ENCODE assay signal across 8 cellular contexts in genomic region chr13:52455677-52456041, GRCh38. TPM values are rescaled to one million over a fixed set of nuclear protein-coding genes. Genes with fewer than 3 reads are reported as not detected.
A peak's percentile ranks its signal among the peaks of the same experiment; 100 is the strongest.
DNase-seq lines count a peak whose midpoint lies in the region; ATAC-seq and TF ChIP-seq lines count a peak whose summit lies in the region.

No MANE protein-coding gene starts in this region.

- H4K8ac ChIP-seq in mesenchymal stem cell (ENCODE audit: low read length), result no peak overlapping the region

- peak overlapping the region; percentile 59 for H4K91ac ChIP-seq in mesenchymal stem cell (ENCODE audit: low read length)

- H3K4me2 ChIP-seq in mesenchymal stem cell (ENCODE audit: low read length, poor library complexity, severe bottlenecking), result peak overlapping the region; percentile 60

- H3K36me3 ChIP-seq in effector memory CD4-positive, alpha-beta T cell (ENCODE audit: control insufficient read depth, insufficient read depth, low read length), result no peaks in the 10 kb centered on the region
- H3K36me3 ChIP-seq in mesenchymal stem cell (ENCODE audit: control insufficient read depth in 1 of 2, insufficient read depth in 2 of 2, low read depth in 1 of 2, low read length in 2 of 2), result peaks cover 3 to 6% of the 10 kb centered on the region in 2 experiments

- no peak overlapping the region for H2BK12ac ChIP-seq in mesenchymal stem cell (ENCODE audit: low read length in 2 of 2)

- no peak overlapping the region for H2BK120ac ChIP-seq in mesenchymal stem cell (ENCODE audit: low read depth, low read length)

- peak overlapping the region in 1 of 2 experiments; percentile 71 for H3K4ac ChIP-seq in mesenchymal stem cell (ENCODE audit: low read depth in 1 of 2, low read length in 2 of 2)

- peak overlapping the region; percentile 87 to 88 for H3K18ac ChIP-seq in mesenchymal stem cell (ENCODE audit: low read depth in 1 of 2, low read length in 2 of 2)

- peak overlapping the region; percentile 85 for H3K27ac ChIP-seq in effector memory CD4-positive, alpha-beta T cell (ENCODE audit: insufficient read depth, low read length, poor library complexity, severe bottlenecking)
- peak overlapping the region; percentile 94 for H3K27ac ChIP-seq in mesenchymal stem cell (ENCODE audit: low read length, poor library complexity, severe bottlenecking)

- no peak overlapping the region for H2BK15ac ChIP-seq in mesenchymal stem cell (ENCODE audit: low read depth, poor library complexity, severe bottlenecking)

- ATAC-seq in GM19035 (IDR thresholded peaks at IDR 0.05; ENCODE audit: unreplicated experiment) (peak; percentile 36), HG03354 (IDR thresholded peaks at IDR 0.05; ENCODE audit: poor library complexity, severe bottlenecking, unreplicated experiment) (peak; percentile 40)

- under 1% methylated on average over 31 of the region's 37 CpGs for WGBS in mesenchymal stem cell

- H3K79me1 ChIP-seq in mesenchymal stem cell (replicated peaks; ENCODE audit: low read length, poor library complexity, severe bottlenecking), result peaks cover 5% of the 10 kb centered on the region

- DNase-seq in AG10803 (ENCODE audit: low read depth) (peak; percentile 41), NCI-H748 treated with DMSO at 0.1 percent for 48 hours (lab: John Stamatoyannopoulos, UW) (peak; percentile 73), mesenchymal stem cell (peak; percentile 83)
- DNase-seq in activated CD8-positive, alpha-beta memory T cell treated with anti-CD3 and anti-CD28 coated beads for 24 hours, result peak; percentile 91
- DNase-seq in effector memory CD4-positive, alpha-beta T cell, result peak; percentile 58 to 71 (median 63)
- DNase-seq in stimulated activated CD8-positive, alpha-beta memory T cell treated with anti-CD3 and anti-CD28 coated beads, Interleukin-12 subunit alpha, Interleukin-12 subunit beta, amount 100 ng/mL, for 4 hours (ENCODE audit: low read depth), result peak; percentile 54

- no peaks in the 10 kb centered on the region for H3K9me3 ChIP-seq in effector memory CD4-positive, alpha-beta T cell (ENCODE audit: control insufficient read depth, low read length)
- H3K9me3 ChIP-seq in mesenchymal stem cell (ENCODE audit: control insufficient read depth, low read length), result no peaks in the 10 kb centered on the region

- TF ChIP-seq CTCF in AG10803 (conservative IDR thresholded peaks at IDR 0.05; ENCODE audit: low read length), result no peak

- peak overlapping the region; percentile 49 for H2BK5ac ChIP-seq in mesenchymal stem cell (ENCODE audit: low read depth, low read length, poor library complexity, severe bottlenecking)

- H3K9ac ChIP-seq in mesenchymal stem cell (ENCODE audit: low read length), result peak overlapping the region; percentile 88

- H3K27me3 ChIP-seq in effector memory CD4-positive, alpha-beta T cell (replicated peaks; ENCODE audit: control insufficient read depth, insufficient read depth, low read length, poor library complexity, severe bottlenecking), result no peaks in the 10 kb centered on the region
- H3K27me3 ChIP-seq in mesenchymal stem cell (ENCODE audit: control insufficient read depth in 1 of 2, insufficient read depth in 1 of 2, low read length in 2 of 2), result no peaks in the 10 kb centered on the region

- H3K4me3 ChIP-seq in AG10803 (ENCODE audit: low read length), result peak overlapping the region; percentile 94
- H3K4me3 ChIP-seq in effector memory CD4-positive, alpha-beta T cell (ENCODE audit: insufficient read depth, low read depth, low read length, poor library complexity, severe bottlenecking), result peak overlapping the region; percentile 75
- H3K4me3 ChIP-seq in mesenchymal stem cell (ENCODE audit: insufficient read depth in 1 of 2, low read depth in 1 of 2, low read length in 2 of 2), result peak overlapping the region; percentile 83 to 95

- H2AK5ac ChIP-seq in mesenchymal stem cell (ENCODE audit: low read length, severe bottlenecking), result no peak overlapping the region

- H3K14ac ChIP-seq in mesenchymal stem cell (ENCODE audit: low read length in 2 of 2), result peak overlapping the region in 1 of 2 experiments; percentile 79

- H3K4me1 ChIP-seq in effector memory CD4-positive, alpha-beta T cell (ENCODE audit: control insufficient read depth, insufficient read depth, low read length, poor library complexity, severe bottlenecking), result peaks cover 7% of the 10 kb centered on the region
- H3K4me1 ChIP-seq in mesenchymal stem cell (ENCODE audit: control insufficient read depth, insufficient read depth, low read depth, low read length), result peaks cover 9% of the 10 kb centered on the region

- no peak overlapping the region for H3K23ac ChIP-seq in mesenchymal stem cell (ENCODE audit: low read length in 2 of 2)

- peak overlapping the region; percentile 83 for H2AFZ ChIP-seq in mesenchymal stem cell (ENCODE audit: low read depth, low read length)

RNA-seq across cellular contexts. Expression of gene CKAP2, which starts 0.4 kb away (rescaled TPM):
- 22.2 TPM for polyA plus RNA-seq in mesenchymal stem cell (2013, experiment 1 of 2)
- 23.1 TPM for polyA plus RNA-seq in mesenchymal stem cell (2013, experiment 2 of 2)

RNA-seq across cellular contexts. Expression of gene VPS36, which starts 5.2 kb away (rescaled TPM):
- polyA plus RNA-seq in mesenchymal stem cell (2013, experiment 1 of 2), result 23.3 TPM
- 24.1 TPM for polyA plus RNA-seq in mesenchymal stem cell (2013, experiment 2 of 2)

RNA-seq across cellular contexts. Expression of gene THSD1, which starts 49.7 kb away (rescaled TPM):
- polyA plus RNA-seq in mesenchymal stem cell (2013, experiment 1 of 2), result 0.14 TPM
- polyA plus RNA-seq in mesenchymal stem cell (2013, experiment 2 of 2), result 0.07 TPM

Comparison
In these comparisons a context has a peak if more than half of its experiments do, and no peak if none do; other contexts are left out.
1. Peak in every context shown above with its lines: DNase-seq, ATAC-seq, H3K4me3 ChIP-seq and H3K27ac ChIP-seq.
2. DNase-seq: peak in every context shown above with its lines; median percentile 91 in activated CD8-positive, alpha-beta memory T cell treated with anti-CD3 and anti-CD28 coated beads for 24 hours; 83 in mesenchymal stem cell; 73 in NCI-H748 treated with DMSO at 0.1 percent for 48 hours; 63 in effector memory CD4-positive, alpha-beta T cell; 54 in stimulated activated CD8-positive, alpha-beta memory T cell treated with anti-CD3 and anti-CD28 coated beads, Interleukin-12 subunit alpha, Interleukin-12 subunit beta, amount 100 ng/mL, for 4 hours; 41 in AG10803.